ENCODE assay signal across 26 cellular contexts in the genomic region with DNA sequence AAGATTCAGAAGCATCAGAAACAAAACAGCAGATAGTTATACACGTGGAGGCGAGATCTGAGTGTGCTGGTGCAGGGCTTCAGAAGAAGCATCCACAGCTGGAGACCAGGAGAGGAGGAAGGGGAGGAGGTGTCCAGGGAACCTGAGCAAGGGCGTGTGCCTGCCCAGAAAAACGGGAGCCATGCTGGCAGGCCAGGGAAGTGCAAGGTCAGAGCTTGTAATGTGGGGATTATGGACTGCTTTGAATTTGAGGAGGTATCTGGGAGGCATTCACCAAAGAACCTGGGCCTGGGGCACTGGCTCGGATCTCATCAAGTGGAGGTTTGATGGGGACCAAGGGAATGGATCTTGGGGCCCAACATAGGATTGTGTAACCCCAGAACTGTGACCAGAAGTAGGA. TPM values are rescaled to one million over a fixed set of nuclear protein-coding genes. Genes with fewer than 3 reads are reported as not detected.
DNase-seq lines count a peak whose midpoint lies in the region; ATAC-seq and TF ChIP-seq lines count a peak whose summit lies in the region.
"Had no signal": no experiment of that assay in that cellular context is flagged by ENCODE, and none has a peak within 500 bp of the region (broad histone marks: within the 10 kb centered on the region; RNA-seq: fewer than 3 reads in every experiment).

No MANE protein-coding gene starts in this region.

- no peak overlapping the region for H3K18ac ChIP-seq in trophoblast cell (ENCODE audit: low read length)

- peak overlapping the region; percentile 21; the same call in 1 of the 2 replicates for H3K27ac ChIP-seq in HL-60 (replicated peaks)
- H3K27ac ChIP-seq in trophoblast cell (ENCODE audit: low read depth, low read length): no peak overlapping the region
- H3K27ac ChIP-seq in GM23248: no peak overlapping the region
- H3K27ac ChIP-seq: A549, neural progenitor cell, psoas muscle had no signal

- no peak overlapping the region for H3K4ac ChIP-seq in trophoblast cell (ENCODE audit: low read depth, low read length)

- H3K14ac ChIP-seq in trophoblast cell (ENCODE audit: low read length): no peak overlapping the region

- H3K4me1 Mint-ChIP-seq in activated CD8-positive, alpha-beta memory T cell treated with anti-CD3 and anti-CD28 coated beads, Interleukin-2, amount 10 ng/mL, durations not matched to agents 7 days and 5 days: peaks cover 76% of the 10 kb centered on the region
- peaks cover 70% of the 10 kb centered on the region for H3K4me1 Mint-ChIP-seq in activated naive CD8-positive, alpha-beta T cell treated with anti-CD3 and anti-CD28 coated beads, Interleukin-2, amount 50 U/mL, for 24 hours

- no peaks in the 10 kb centered on the region for H3K9me2 ChIP-seq in GM23248 (ENCODE audit: insufficient read depth)
- H3K9me2 ChIP-seq: SK-N-SH had no signal

- no peak overlapping the region for H3K23ac ChIP-seq in trophoblast cell (ENCODE audit: low read length)

- DNase-seq in activated CD8-positive, alpha-beta memory T cell treated with anti-CD3 and anti-CD28 coated beads, Interleukin-2, amount 10 ng/mL, durations not matched to agents 7 days and 5 days: no peak
- no peak for DNase-seq in activated CD8-positive, alpha-beta memory T cell treated with anti-CD3 and anti-CD28 coated beads for 24 hours
- DNase-seq in HL-60 (ENCODE audit: low read depth in 1 of 2, low spot score in 1 of 2) (no peak), trophoblast cell (no peak), GM23248 (no peak)
- DNase-seq in activated naive CD8-positive, alpha-beta T cell treated with anti-CD3 and anti-CD28 coated beads, Interleukin-2, amount 50 U/mL, for 24 hours: no peak
- no peak for DNase-seq in stimulated activated CD8-positive, alpha-beta memory T cell treated with anti-CD3 and anti-CD28 coated beads, Interleukin-4, amount 100 ng/mL, for 48 hours
- DNase-seq: activated gamma-delta T cell treated with Interleukin-2 at 50 U/mL for 16 hours; BE2C; cerebellar nuclear complex; effector CD4-positive, alpha-beta T cell; erythroblast; foreskin melanocyte; HFFc6; NCI-H187 treated with DMSO at 0.1 percent for 48 hours; NCI-H774; psoas muscle; SK-N-SH; small intestine; stimulated activated CD4-positive, alpha-beta T cell treated with anti-CD3 and anti-CD28 coated beads, Interleukin-4, amount 100 ng/mL, for 1 hour; T1000; upper lobe of left lung had no signal

- no peaks in the 10 kb centered on the region for H3F3A ChIP-seq in GM23248 (ENCODE audit: insufficient read depth)

- no peaks in the 10 kb centered on the region for H4K20me1 ChIP-seq in GM23248 (ENCODE audit: insufficient read depth)

- H2BK12ac ChIP-seq in trophoblast cell (ENCODE audit: low read length): no peak overlapping the region

- H2AFZ ChIP-seq in trophoblast cell (ENCODE audit: insufficient read depth, low read length, poor library complexity) (no peak overlapping the region), GM23248 (no peak overlapping the region)
- H2AFZ ChIP-seq: neural progenitor cell had no signal

- no peak overlapping the region for H3K4me3 Mint-ChIP-seq in activated CD8-positive, alpha-beta memory T cell treated with anti-CD3 and anti-CD28 coated beads, Interleukin-2, amount 10 ng/mL, durations not matched to agents 7 days and 5 days
- H3K4me3 Mint-ChIP-seq in activated naive CD8-positive, alpha-beta T cell treated with anti-CD3 and anti-CD28 coated beads, Interleukin-2, amount 50 U/mL, for 24 hours: no peak overlapping the region
- H3K4me3 Mint-ChIP-seq: HFFc6, neural progenitor cell had no signal

- WGBS in trophoblast cell (ENCODE audit: extremely low coverage, insufficient coverage, insufficient read length): no CpG with 5 or more reads among the region's 5 CpGs
- WGBS in GM23248 (ENCODE audit: low coverage in 1 of 2, low lambda C conversion rate in 2 of 2, missing lambda C conversion rate in 2 of 2), 2 experiments: 78 to 79% methylated on average over 5 of the region's 5 CpGs

- no peaks in the 10 kb centered on the region for H3K27me3 Mint-ChIP-seq in activated CD8-positive, alpha-beta memory T cell treated with anti-CD3 and anti-CD28 coated beads, Interleukin-2, amount 10 ng/mL, durations not matched to agents 7 days and 5 days
- H3K27me3 Mint-ChIP-seq in activated naive CD8-positive, alpha-beta T cell treated with anti-CD3 and anti-CD28 coated beads, Interleukin-2, amount 50 U/mL, for 24 hours: no peaks in the 10 kb centered on the region

- no peak overlapping the region for H4K91ac ChIP-seq in trophoblast cell (ENCODE audit: low read depth, low read length)

- H2BK5ac ChIP-seq in trophoblast cell (ENCODE audit: low read depth, low read length, poor library complexity): no peak overlapping the region

- H2AK5ac ChIP-seq in trophoblast cell (ENCODE audit: low read length): no peak overlapping the region

- peaks cover 0 to 6% of the 10 kb centered on the region in 2 experiments for H3K4me1 ChIP-seq in trophoblast cell (ENCODE audit: control insufficient read depth in 1 of 2, insufficient read depth in 2 of 2, low read length in 2 of 2)
- H3K4me1 ChIP-seq in GM23248 (ENCODE audit: insufficient read depth): no peaks in the 10 kb centered on the region
- H3K4me1 ChIP-seq: A549, BE2C, neural progenitor cell, psoas muscle had no signal

- H3K9me3 ChIP-seq in trophoblast cell (ENCODE audit: insufficient read depth, low read depth, low read length) (peaks cover 1% of the 10 kb centered on the region), GM23248 (ENCODE audit: low read depth) (no peaks in the 10 kb centered on the region)
- H3K9me3 ChIP-seq: A549, BE2C, psoas muscle, SK-N-SH, upper lobe of left lung had no signal

- H3K4me3 ChIP-seq in HL-60 (replicated peaks; ENCODE audit: insufficient read depth, low read length) (no peak overlapping the region), trophoblast cell (ENCODE audit: low read depth, low read length) (peak overlapping the region; percentile 20), GM23248 (no peak overlapping the region)
- H3K4me3 ChIP-seq: A549, neural progenitor cell, psoas muscle, upper lobe of left lung had no signal

- peaks cover 60% of the 10 kb centered on the region for H3K36me3 Mint-ChIP-seq in activated CD8-positive, alpha-beta memory T cell treated with anti-CD3 and anti-CD28 coated beads, Interleukin-2, amount 10 ng/mL, durations not matched to agents 7 days and 5 days
- peaks cover 59% of the 10 kb centered on the region for H3K36me3 Mint-ChIP-seq in activated naive CD8-positive, alpha-beta T cell treated with anti-CD3 and anti-CD28 coated beads, Interleukin-2, amount 50 U/mL, for 24 hours (ENCODE audit: low read depth)
- H3K36me3 Mint-ChIP-seq: neural progenitor cell had no signal

- H3K9me3 Mint-ChIP-seq in activated CD8-positive, alpha-beta memory T cell treated with anti-CD3 and anti-CD28 coated beads, Interleukin-2, amount 10 ng/mL, durations not matched to agents 7 days and 5 days (ENCODE audit: low read depth): no peaks in the 10 kb centered on the region
- H3K9me3 Mint-ChIP-seq in activated naive CD8-positive, alpha-beta T cell treated with anti-CD3 and anti-CD28 coated beads, Interleukin-2, amount 50 U/mL, for 24 hours: no peaks in the 10 kb centered on the region
- H3K9me3 Mint-ChIP-seq: HFFc6, neural progenitor cell had no signal

- no peak overlapping the region for H3K4me2 ChIP-seq in trophoblast cell (ENCODE audit: low read length)
- H3K4me2 ChIP-seq in GM23248 (ENCODE audit: unreplicated experiment): no peak overlapping the region
- H3K4me2 ChIP-seq: A549, neural progenitor cell, SK-N-SH had no signal

- no peak overlapping the region for H3K9ac ChIP-seq in trophoblast cell (ENCODE audit: low read length)
- no peak overlapping the region for H3K9ac ChIP-seq in GM23248
- H3K9ac ChIP-seq: neural progenitor cell, SK-N-SH had no signal

- peak overlapping the region; percentile 39 for H3K27ac Mint-ChIP-seq in activated CD8-positive, alpha-beta memory T cell treated with anti-CD3 and anti-CD28 coated beads, Interleukin-2, amount 10 ng/mL, durations not matched to agents 7 days and 5 days
- H3K27ac Mint-ChIP-seq in activated naive CD8-positive, alpha-beta T cell treated with anti-CD3 and anti-CD28 coated beads, Interleukin-2, amount 50 U/mL, for 24 hours: peak overlapping the region; percentile 36
- H3K27ac Mint-ChIP-seq: HFFc6, neural progenitor cell had no signal

- no peak overlapping the region for H4K12ac ChIP-seq in trophoblast cell (ENCODE audit: low read depth, low read length)

- CTCF ChIA-PET in activated CD8-positive, alpha-beta memory T cell treated with anti-CD3 and anti-CD28 coated beads, Interleukin-2, amount 10 ng/mL, durations not matched to agents 7 days and 5 days (lab: Charles Lee): interaction anchor here (0.6 to 1.3 kb wide), 3 partner anchors 11 to 479 kb away, joined by 3 to 4 read pairs (median 3); no protein-coding TSS in a partner anchor

- H3K79me1 ChIP-seq in trophoblast cell (ENCODE audit: low read length): peaks cover 2% of the 10 kb centered on the region

- no peak overlapping the region for H4K8ac ChIP-seq in trophoblast cell (ENCODE audit: low read depth, low read length)

- ATAC-seq in activated CD8-positive, alpha-beta memory T cell treated with anti-CD3 and anti-CD28 coated beads, Interleukin-2, amount 10 ng/mL, durations not matched to agents 7 days and 5 days: no peak
- no peak for ATAC-seq in activated naive CD8-positive, alpha-beta T cell treated with anti-CD3 and anti-CD28 coated beads, Interleukin-2, amount 50 U/mL, for 24 hours
- no peak for ATAC-seq in GM21381 (IDR thresholded peaks at IDR 0.05; ENCODE audit: unreplicated experiment)
- ATAC-seq: psoas muscle had no signal

- H3K27me3 ChIP-seq in HL-60 (ENCODE audit: insufficient read depth, poor library complexity, severe bottlenecking): no peaks in the 10 kb centered on the region
- H3K27me3 ChIP-seq in trophoblast cell (ENCODE audit: insufficient read depth, low read length): no peaks in the 10 kb centered on the region
- H3K27me3 ChIP-seq in GM23248 (replicated peaks; ENCODE audit: insufficient read depth): no peaks in the 10 kb centered on the region
- H3K27me3 ChIP-seq: BE2C, neural progenitor cell, upper lobe of left lung had no signal

- H3K36me3 ChIP-seq in trophoblast cell (ENCODE audit: control insufficient read depth in 1 of 2, insufficient read depth in 2 of 2, low read length in 2 of 2) (peaks cover 10 to 15% of the 10 kb centered on the region in 2 experiments), GM23248 (ENCODE audit: low read depth) (no peaks in the 10 kb centered on the region)
- H3K36me3 ChIP-seq: BE2C, neural progenitor cell had no signal

- H3K79me2 ChIP-seq in trophoblast cell (ENCODE audit: control insufficient read depth, insufficient read depth, low read length, poor library complexity): no peaks in the 10 kb centered on the region
- H3K79me2 ChIP-seq in GM23248 (ENCODE audit: insufficient read depth): no peaks in the 10 kb centered on the region

- H2BK120ac ChIP-seq in trophoblast cell (ENCODE audit: insufficient read depth, low read length, poor library complexity): no peak overlapping the region

- in situ Hi-C loops in GM23248 (cut with MboI): no loop called here

- no peak for TF ChIP-seq CTCF in HL-60 (IDR thresholded peaks at IDR 0.05; ENCODE audit: insufficient read depth, low read length)

RNA-seq across cellular contexts. Expression of gene PSD4, which starts 12.7 kb away (rescaled TPM):
- total RNA-seq in activated CD8-positive, alpha-beta memory T cell treated with anti-CD3 and anti-CD28 coated beads, Interleukin-2, amount 10 ng/mL, durations not matched to agents 7 days and 5 days: 100 to 1,000 TPM; 314 to 388 TPM
- polyA plus RNA-seq in trophoblast cell (2013): 18.6 and 18.8 TPM in 2 replicates
- total RNA-seq in GM23248 (2014; rRNA removed; shearing (Covaris generic)): 2.8 and 6.1 TPM in 2 replicates
- polyA plus RNA-seq in GM23248 (2016; fragmentation: Nextera tagmentation; extraction: Ambion mirVana): 0.63 and 1.1 TPM in 2 replicates

RNA-seq across cellular contexts. Expression of gene IL1RN, which starts 59.0 kb away (rescaled TPM):
- 1 to 10 TPM; 1.8 TPM for total RNA-seq in activated CD8-positive, alpha-beta memory T cell treated with anti-CD3 and anti-CD28 coated beads, Interleukin-2, amount 10 ng/mL, durations not matched to agents 7 days and 5 days
- 0.33 and 0.37 TPM in 2 replicates for polyA plus RNA-seq in trophoblast cell (2013)
- 2.4 TPM in 1 of 2 replicates, not detected in the other for total RNA-seq in GM23248 (2014; rRNA removed; shearing (Covaris generic))
- polyA plus RNA-seq in GM23248 (2016; fragmentation: Nextera tagmentation; extraction: Ambion mirVana): 0.14 TPM in 1 of 2 replicates, not detected in the other
- total RNA-seq: Daoy, HFFc6 had no signal
- polyA plus RNA-seq: SK-N-SH had no signal

Comparison
In these comparisons a context has a peak if more than half of its experiments do, and no peak if none do; other contexts are left out.
1. RNA of gene PSD4, which starts 12.7 kb away (total RNA-seq): 314 to 388 TPM in activated CD8-positive, alpha-beta memory T cell treated with anti-CD3 and anti-CD28 coated beads, Interleukin-2, amount 10 ng/mL, durations not matched to agents 7 days and 5 days; 2.8 to 6.1 TPM in GM23248; every median in the first group is over 10 times any median in the second.